ENCODE assay signal across 20 cellular contexts in genomic region chr14:90450667-90451066, GRCh38.
"Had no signal": no experiment of that assay in that cellular context is flagged by ENCODE, and none has a peak within 500 bp of the region (broad histone marks: within the 10 kb centered on the region; RNA-seq: fewer than 3 reads in every experiment).

No MANE protein-coding gene starts in this region.

- H3K27me3 ChIP-seq: dorsolateral prefrontal cortex, gastrocnemius medialis, heart right ventricle, ovary, right lobe of liver, testis, transverse colon had no signal

- H3K9me3 ChIP-seq: gastrocnemius medialis, ovary, prostate gland, right lobe of liver, testis had no signal

- H3K4me1 ChIP-seq: gastrocnemius medialis, prostate gland, right lobe of liver had no signal

- H3K4me3 ChIP-seq: dorsolateral prefrontal cortex, gastrocnemius medialis, heart right ventricle, ovary, prostate gland, right lobe of liver, testis, transverse colon had no signal

- H3K27ac ChIP-seq: gastrocnemius medialis, heart right ventricle, ovary, prostate gland, right lobe of liver, testis, transverse colon had no signal

- H3K36me3 Mint-ChIP-seq: stimulated activated memory B cell treated with anti-CD40 and anti-IgM and Interleukin-4, amounts not matched to agents 10 μg/mL and 1 μg/mL and 100 μg/mL, for 72 hours had no signal

- H3K4me3 Mint-ChIP-seq: naive thymus-derived CD4-positive, alpha-beta T cell; nephron progenitor cell; stimulated activated memory B cell treated with anti-CD40 and anti-IgM and Interleukin-4, amounts not matched to agents 10 μg/mL and 1 μg/mL and 100 μg/mL, for 72 hours; stimulated activated naive CD8-positive, alpha-beta T cell treated with anti-CD3 and anti-CD28 coated beads, Interleukin-15, Interleukin-2, amounts not matched to agents 100 ng/mL and 50 ng/mL, for 24 hours had no signal

- ATAC-seq: gastrocnemius medialis; heart right ventricle; left lobe of liver; naive thymus-derived CD4-positive, alpha-beta T cell; right lobe of liver; stimulated activated memory B cell treated with anti-CD40 and anti-IgM and Interleukin-4, amounts not matched to agents 10 μg/mL and 1 μg/mL and 100 μg/mL, for 72 hours had no signal

- H3K9me3 Mint-ChIP-seq: stimulated activated memory B cell treated with anti-CD40 and anti-IgM and Interleukin-4, amounts not matched to agents 10 μg/mL and 1 μg/mL and 100 μg/mL, for 72 hours; stimulated activated naive CD8-positive, alpha-beta T cell treated with anti-CD3 and anti-CD28 coated beads, Interleukin-15, Interleukin-2, amounts not matched to agents 100 ng/mL and 50 ng/mL, for 24 hours had no signal

- H3K27me3 Mint-ChIP-seq: stimulated activated naive CD8-positive, alpha-beta T cell treated with anti-CD3 and anti-CD28 coated beads, Interleukin-15, Interleukin-2, amounts not matched to agents 100 ng/mL and 50 ng/mL, for 24 hours had no signal

- H3K36me3 ChIP-seq: gastrocnemius medialis, heart right ventricle, ovary, prostate gland, right lobe of liver, transverse colon had no signal

- H3K27ac Mint-ChIP-seq: naive thymus-derived CD4-positive, alpha-beta T cell; nephron progenitor cell; stimulated activated memory B cell treated with anti-CD40 and anti-IgM and Interleukin-4, amounts not matched to agents 10 μg/mL and 1 μg/mL and 100 μg/mL, for 72 hours; stimulated activated naive CD8-positive, alpha-beta T cell treated with anti-CD3 and anti-CD28 coated beads, Interleukin-15, Interleukin-2, amounts not matched to agents 100 ng/mL and 50 ng/mL, for 24 hours had no signal

- DNase-seq: cortex of kidney; effector CD8-positive, alpha-beta T cell; gastrocnemius medialis; heart right ventricle; hypothalamus; islet precursor cell; mammary epithelial cell; nephron progenitor cell; ovary; retina; right lobe of liver; stimulated activated CD4-positive, alpha-beta T cell treated with anti-CD3 and anti-CD28 coated beads, Interleukin-4, amount 100 ng/mL, for 1 hour; testis; transverse colon had no signal
